Comparison of ENCODE assay signal across 20 cellular contexts in genomic region chr9:137221095-137221374, GRCh38. TPM values are rescaled to one million over a fixed set of nuclear protein-coding genes. Genes with fewer than 3 reads are reported as not detected.
DNase-seq lines count a peak whose midpoint lies in the region; ATAC-seq, FAIRE-seq and TF ChIP-seq lines count a peak whose summit lies in the region.
"Had no signal": no experiment of that assay in that cellular context is flagged by ENCODE, and none has a peak within 500 bp of the region (broad histone marks: within the 10 kb centered on the region; RNA-seq: fewer than 3 reads in every experiment).

No MANE protein-coding gene starts in this region.

- no peak for TF ChIP-seq CTCF in H9 (conservative IDR thresholded peaks at IDR 0.05)
- TF ChIP-seq CTCF in astrocyte (IDR thresholded peaks at IDR 0.05; ENCODE audit: insufficient read depth, low read depth, low read length) = no peak
- no peak for TF ChIP-seq CTCF in neural crest cell (conservative IDR thresholded peaks at IDR 0.05)
- TF ChIP-seq CTCF in RWPE1 (conservative IDR thresholded peaks at IDR 0.05; ENCODE audit: low read depth) = no peak
- TF ChIP-seq CTCF in PC-3 (conservative IDR thresholded peaks at IDR 0.05; ENCODE audit: low read depth, low read length) = no peak

- H3K4me3 ChIP-seq in astrocyte (ENCODE audit: insufficient read depth, low read depth, low read length) = no peak overlapping the region
- no peak overlapping the region for H3K4me3 ChIP-seq in PC-3 (ENCODE audit: low read length)

- CTCF ChIA-PET in RWPE1 (lab: Yijun Ruan, JAX) = no interaction called here
- CTCF ChIA-PET in PC-3 (lab: Charles Lee) = no interaction called here

- no peak overlapping the region for H4K5ac ChIP-seq in H9 (ENCODE audit: insufficient read length, low read depth, low read length)

- H3K4me1 Mint-ChIP-seq in activated CD4-positive, alpha-beta T cell treated with anti-CD3 and anti-CD28 coated beads, Interleukin-2, amount 10 ng/mL, durations not matched to agents 24 days and 14 days = peaks cover 4% of the 10 kb centered on the region
- H3K4me1 Mint-ChIP-seq in H9 = peaks cover 4 to 8% of the 10 kb centered on the region in 2 experiments
- peaks cover 6% of the 10 kb centered on the region for H3K4me1 Mint-ChIP-seq in astrocyte (ENCODE audit: low read depth, unreplicated experiment)
- no peaks in the 10 kb centered on the region for H3K4me1 Mint-ChIP-seq in neural crest cell

- H2BK20ac ChIP-seq in H9 (ENCODE audit: low read depth, low read length, poor library complexity, severe bottlenecking) = no peak overlapping the region

- H3K36me3 ChIP-seq in astrocyte (ENCODE audit: insufficient read depth, low read length) = no peaks in the 10 kb centered on the region
- H3K36me3 ChIP-seq in PC-3 (ENCODE audit: low read depth, low read length) = no peaks in the 10 kb centered on the region
- H3K36me3 ChIP-seq: breast epithelium had no signal

- H2BK15ac ChIP-seq in H9 (ENCODE audit: low read depth, low read length) = no peak overlapping the region

- no peaks in the 10 kb centered on the region for H3K27me3 Mint-ChIP-seq in activated CD4-positive, alpha-beta T cell treated with anti-CD3 and anti-CD28 coated beads, Interleukin-2, amount 10 ng/mL, durations not matched to agents 24 days and 14 days
- no peaks in the 10 kb centered on the region for H3K27me3 Mint-ChIP-seq in H9 (ENCODE audit: low read depth)
- H3K27me3 Mint-ChIP-seq in astrocyte (ENCODE audit: low read depth, unreplicated experiment) = no peaks in the 10 kb centered on the region
- H3K27me3 Mint-ChIP-seq in neural crest cell (ENCODE audit: low read depth) = peaks cover 2% of the 10 kb centered on the region

- no peaks in the 10 kb centered on the region for H3K79me2 ChIP-seq in H9 (ENCODE audit: insufficient read depth, low read length)
- H3K79me2 ChIP-seq in astrocyte (ENCODE audit: insufficient read depth, low read length) = no peaks in the 10 kb centered on the region
- peaks cover 19% of the 10 kb centered on the region for H3K79me2 ChIP-seq in PC-3 (ENCODE audit: low read length)

- H3K9me3 Mint-ChIP-seq in activated CD4-positive, alpha-beta T cell treated with anti-CD3 and anti-CD28 coated beads, Interleukin-2, amount 10 ng/mL, durations not matched to agents 24 days and 14 days = no peaks in the 10 kb centered on the region
- H3K9me3 Mint-ChIP-seq in H9 = no peaks in the 10 kb centered on the region
- no peaks in the 10 kb centered on the region for H3K9me3 Mint-ChIP-seq in astrocyte (ENCODE audit: unreplicated experiment)
- H3K9me3 Mint-ChIP-seq in neural crest cell = no peaks in the 10 kb centered on the region

- DNase-seq in activated CD4-positive, alpha-beta T cell treated with anti-CD3 and anti-CD28 coated beads, Interleukin-2, amount 10 ng/mL, durations not matched to agents 24 days and 14 days = no peak
- DNase-seq in activated CD4-positive, alpha-beta T cell treated with anti-CD3 and anti-CD28 coated beads, Interleukin-2, amount 50 U/mL, for 48 hours = no peak
- DNase-seq in H9 (no peak), astrocyte (ENCODE audit: low read depth) (no peak), neural crest cell (ENCODE audit: low read depth, low spot score) (no peak), RWPE1 (ENCODE audit: low spot score) (no peak), PC-3 (no peak), SIG-M5 (lab: John Stamatoyannopoulos, UW) (no peak)
- DNase-seq: Calu3, foreskin keratinocyte, kidney, mammary epithelial cell, NCI-H1694 treated with DMSO at 0.1 percent for 48 hours, Right ventricle myocardium superior, sigmoid colon, trophoblast cell had no signal

- H3K4ac ChIP-seq in H9 (ENCODE audit: low read depth, low read length) = no peak overlapping the region

- no peak overlapping the region for H3K14ac ChIP-seq in H9 (ENCODE audit: insufficient read depth, low read length)

- H3K23ac ChIP-seq in H9 (ENCODE audit: insufficient read length, low read depth, low read length) = no peak overlapping the region

- H3K79me1 ChIP-seq in H9 (ENCODE audit: insufficient read depth, low read depth, low read length, poor library complexity, severe bottlenecking) = no peaks in the 10 kb centered on the region

- no peaks in the 10 kb centered on the region for H4K20me1 ChIP-seq in H9 (ENCODE audit: control insufficient read depth, insufficient read depth, insufficient read length)
- H4K20me1 ChIP-seq in astrocyte (ENCODE audit: insufficient read depth, low read length) = peaks cover 8% of the 10 kb centered on the region
- no peaks in the 10 kb centered on the region for H4K20me1 ChIP-seq in PC-3 (ENCODE audit: low read length)

- H3K4me2 ChIP-seq in H9 (ENCODE audit: insufficient read depth, insufficient read length, low read length) (no peak overlapping the region), astrocyte (ENCODE audit: low read length) (no peak overlapping the region), PC-3 (ENCODE audit: low read length) (no peak overlapping the region)

- H3K4me3 Mint-ChIP-seq in activated CD4-positive, alpha-beta T cell treated with anti-CD3 and anti-CD28 coated beads, Interleukin-2, amount 10 ng/mL, durations not matched to agents 24 days and 14 days = peak overlapping the region; percentile 74
- peak overlapping the region; percentile 22 to 60; a peak in 3 of 5 replicates for H3K4me3 Mint-ChIP-seq in H9
- H3K4me3 Mint-ChIP-seq in astrocyte (ENCODE audit: unreplicated experiment) = peak overlapping the region; percentile 64
- H3K4me3 Mint-ChIP-seq in neural crest cell = peak overlapping the region; percentile 54

- H2AFZ ChIP-seq in H9 (ENCODE audit: low read length) (no peak overlapping the region), astrocyte (ENCODE audit: low read depth, low read length) (no peak overlapping the region), PC-3 (ENCODE audit: low read length) (no peak overlapping the region)

- no peak overlapping the region for H2BK120ac ChIP-seq in H9 (ENCODE audit: low read depth, low read length, poor library complexity, severe bottlenecking)

- FAIRE-seq in astrocyte (lab: Jason Lieb, UNC) = no peak
- FAIRE-seq: kidney had no signal

- no peaks in the 10 kb centered on the region for H3K9me3 ChIP-seq in H9 (ENCODE audit: control insufficient read depth, low read depth, low read length)
- no peaks in the 10 kb centered on the region for H3K9me3 ChIP-seq in astrocyte (ENCODE audit: insufficient read depth, low read depth, low read length)
- H3K9me3 ChIP-seq in PC-3 (ENCODE audit: low read length) = no peaks in the 10 kb centered on the region
- H3K9me3 ChIP-seq: breast epithelium, sigmoid colon had no signal

- POLR2A ChIA-PET in RWPE1 (lab: Yijun Ruan, JAX; ENCODE audit: low non-redundant PET) (interaction anchor here (0.6 to 0.7 kb wide), 2 partner anchors 23 to 194 kb away, joined by 3 to 4 read pairs; no protein-coding TSS in a partner anchor), PC-3 (lab: Charles Lee; ENCODE audit: unreplicated experiment) (no interaction called here)

- H3K36me3 Mint-ChIP-seq in activated CD4-positive, alpha-beta T cell treated with anti-CD3 and anti-CD28 coated beads, Interleukin-2, amount 10 ng/mL, durations not matched to agents 24 days and 14 days (ENCODE audit: low read depth) = no peaks in the 10 kb centered on the region
- H3K36me3 Mint-ChIP-seq in H9 (ENCODE audit: insufficient read depth in 1 of 3, low read depth in 3 of 3) (peaks cover 0 to 12% (median 0%) of the 10 kb centered on the region in 3 experiments; a peak in 1 of 7 replicates), astrocyte (ENCODE audit: low read depth, unreplicated experiment) (no peaks in the 10 kb centered on the region), neural crest cell (ENCODE audit: low read depth) (no peaks in the 10 kb centered on the region)

- H3K18ac ChIP-seq in H9 (ENCODE audit: insufficient read length, low read depth, low read length) = no peak overlapping the region

- H3K27me3 ChIP-seq in H9 (ENCODE audit: insufficient read depth, low read length) (no peaks in the 10 kb centered on the region), astrocyte (ENCODE audit: insufficient read depth, low read length) (no peaks in the 10 kb centered on the region), PC-3 (ENCODE audit: low read length) (no peaks in the 10 kb centered on the region)
- H3K27me3 ChIP-seq: breast epithelium, foreskin keratinocyte, sigmoid colon had no signal

- H3K9ac ChIP-seq in H9 (ENCODE audit: extremely low read depth, insufficient read length, low read length) (no peak overlapping the region), astrocyte (ENCODE audit: low read length) (no peak overlapping the region), PC-3 (ENCODE audit: low read length) (no peak overlapping the region)

- H2BK12ac ChIP-seq in H9 (ENCODE audit: insufficient read length, low read depth, low read length) = no peak overlapping the region

- H3K4me1 ChIP-seq in H9 (ENCODE audit: insufficient read depth, low read length) (no peaks in the 10 kb centered on the region; the same call in 1 of the 2 replicates), astrocyte (ENCODE audit: insufficient read depth, low read length) (peaks cover 20% of the 10 kb centered on the region), PC-3 (ENCODE audit: insufficient read depth, low read length) (peaks cover 45% of the 10 kb centered on the region)
- H3K4me1 ChIP-seq: foreskin keratinocyte had no signal

- no peak overlapping the region for H3T11ph ChIP-seq in H9 (ENCODE audit: low read length)

- BruUV-seq in PC-3 (replicated peaks; lab: Mats Ljungman, UMichigan) = no TSS peak

- no peak overlapping the region for H4K91ac ChIP-seq in H9 (ENCODE audit: insufficient read length, low read depth, low read length)

- H2BK5ac ChIP-seq in H9 (ENCODE audit: insufficient read length, low read length) = no peak overlapping the region

- peaks cover 18% of the 10 kb centered on the region for H3K23me2 ChIP-seq in H9 (ENCODE audit: insufficient read length, low read depth, low read length, poor library complexity, severe bottlenecking)

- H3K9me2 ChIP-seq in PC-3 (replicated peaks; ENCODE audit: low read length) = no peaks in the 10 kb centered on the region

- H3K27ac ChIP-seq in H9 (ENCODE audit: insufficient read length, low read depth, low read length) = no peak overlapping the region
- H3K27ac ChIP-seq in astrocyte (ENCODE audit: low read depth, low read length) = no peak overlapping the region
- no peak overlapping the region for H3K27ac ChIP-seq in RWPE1
- H3K27ac ChIP-seq in PC-3 (ENCODE audit: low read length) = no peak overlapping the region
- H3K27ac ChIP-seq: epithelial cell of prostate, foreskin keratinocyte had no signal

- H3F3A ChIP-seq in PC-3 (ENCODE audit: low read length, unreplicated experiment) = peaks cover 2% of the 10 kb centered on the region

- H4K8ac ChIP-seq in H9 (replicated peaks; ENCODE audit: insufficient read length, low read depth, low read length) = no peak overlapping the region

- peak overlapping the region; percentile 41 for H3K27ac Mint-ChIP-seq in activated CD4-positive, alpha-beta T cell treated with anti-CD3 and anti-CD28 coated beads, Interleukin-2, amount 10 ng/mL, durations not matched to agents 24 days and 14 days
- no peak overlapping the region for H3K27ac Mint-ChIP-seq in H9
- H3K27ac Mint-ChIP-seq in astrocyte (ENCODE audit: unreplicated experiment) = no peak overlapping the region
- no peak overlapping the region for H3K27ac Mint-ChIP-seq in neural crest cell (ENCODE audit: unreplicated experiment)

- intact Hi-C loops in activated CD4-positive, alpha-beta T cell treated with anti-CD3 and anti-CD28 coated beads, Interleukin-2, amount 10 ng/mL, durations not matched to agents 24 days and 14 days (cut with micrococcal nuclease) = no loop called here
- intact Hi-C loops in PC-3 (cut with micrococcal nuclease) = no loop called here

- no peak overlapping the region for H2AK5ac ChIP-seq in H9 (ENCODE audit: insufficient read length, low read length)

- ATAC-seq in PC-3 = no peak
- ATAC-seq: foreskin keratinocyte had no signal

- WGBS in H9 (ENCODE audit: extremely low coverage, insufficient read length, low lambda C conversion rate) = no CpG with 5 or more reads among the region's 13 CpGs

- no peak overlapping the region for H3K56ac ChIP-seq in H9 (ENCODE audit: insufficient read length, low read depth, low read length)

RNA-seq across cellular contexts. Expression of gene RNF208, which starts 1.0 kb away (rescaled TPM):
- 12.8 and 15.2 TPM in 2 replicates for total RNA-seq in activated CD4-positive, alpha-beta T cell treated with anti-CD3 and anti-CD28 coated beads, Interleukin-2, amount 10 ng/mL, durations not matched to agents 24 days and 14 days
- total RNA-seq in H9 (2021) (7.7 and 8.1 TPM in 2 replicates), astrocyte (4.3 and 4.9 TPM in 2 replicates), neural crest cell (9.7 and 10.1 TPM in 2 replicates), PC-3 (2014; rRNA removed) (1.7 and 2.8 TPM in 2 replicates)
- total RNA-seq: H4 had no signal

RNA-seq across cellular contexts. Expression of gene CYSRT1, which starts 3.9 kb away (rescaled TPM):
- total RNA-seq in activated CD4-positive, alpha-beta T cell treated with anti-CD3 and anti-CD28 coated beads, Interleukin-2, amount 10 ng/mL, durations not matched to agents 24 days and 14 days = 0.54 and 0.68 TPM in 2 replicates
- total RNA-seq in H9 (2021) (1.0 and 1.9 TPM in 2 replicates), astrocyte (1.2 and 1.3 TPM in 2 replicates), neural crest cell (1.2 and 1.6 TPM in 2 replicates), PC-3 (2014; rRNA removed) (0.29 and 1.3 TPM in 2 replicates)
- total RNA-seq: Right ventricle myocardium superior had no signal

RNA-seq across cellular contexts. Expression of gene RNF224, which starts 6.3 kb away (rescaled TPM):
- not detected in 2 replicates for total RNA-seq in activated CD4-positive, alpha-beta T cell treated with anti-CD3 and anti-CD28 coated beads, Interleukin-2, amount 10 ng/mL, durations not matched to agents 24 days and 14 days
- total RNA-seq in H9 (2021) (0.15 and 0.20 TPM in 2 replicates), astrocyte (0.17 TPM in 1 of 2 replicates, not detected in the other), neural crest cell (0.16 TPM in 1 of 2 replicates, not detected in the other), PC-3 (2014; rRNA removed) (1.2 and 1.7 TPM in 2 replicates)
- total RNA-seq: foreskin keratinocyte, H4, Right ventricle myocardium superior, sigmoid colon had no signal

RNA-seq across cellular contexts. Expression of gene SLC34A3, which starts 9.7 kb away (rescaled TPM):
- total RNA-seq in activated CD4-positive, alpha-beta T cell treated with anti-CD3 and anti-CD28 coated beads, Interleukin-2, amount 10 ng/mL, durations not matched to agents 24 days and 14 days = not detected in 2 replicates
- not detected in 2 replicates for total RNA-seq in H9 (2021)
- total RNA-seq in astrocyte = 0.09 TPM in 1 of 2 replicates, not detected in the other
- total RNA-seq in neural crest cell = not detected in 2 replicates
- total RNA-seq in PC-3 (2014; rRNA removed) = 1.0 and 1.5 TPM in 2 replicates
- total RNA-seq: breast epithelium, dermis microvascular lymphatic vessel endothelial cell, foreskin keratinocyte, H4, mammary epithelial cell, Right ventricle myocardium superior, sigmoid colon had no signal

RNA-seq across cellular contexts. Expression of gene NDOR1, which starts 15.5 kb away (rescaled TPM):
- 45.1 and 45.6 TPM in 2 replicates for total RNA-seq in activated CD4-positive, alpha-beta T cell treated with anti-CD3 and anti-CD28 coated beads, Interleukin-2, amount 10 ng/mL, durations not matched to agents 24 days and 14 days
- total RNA-seq in H9 (2021) (44.1 and 45.3 TPM in 2 replicates), astrocyte (13.7 and 14.5 TPM in 2 replicates), neural crest cell (36.6 and 39.4 TPM in 2 replicates), PC-3 (2014; rRNA removed) (21.5 and 25.7 TPM in 2 replicates)
